ENCODE assay signal across 9 cellular contexts in genomic region chr20:3753098-3753497, GRCh38. TPM values are rescaled to one million over a fixed set of nuclear protein-coding genes. Genes with fewer than 3 reads are reported as not detected.
DNase-seq lines count a peak whose midpoint lies in the region; ATAC-seq and TF ChIP-seq lines count a peak whose summit lies in the region.
"Had no signal": no experiment of that assay in that cellular context is flagged by ENCODE, and none has a peak within 500 bp of the region (broad histone marks: within the 10 kb centered on the region; RNA-seq: fewer than 3 reads in every experiment).

No MANE protein-coding gene starts in this region.

- TF ChIP-seq CTCF in DOHH2 (IDR thresholded peaks at IDR 0.05; ENCODE audit: low read depth, low read length, poor library complexity, severe bottlenecking), result peak; percentile 89
- peak; percentile 63 to 81 (median 72) for TF ChIP-seq CTCF in heart left ventricle (IDR thresholded peaks at IDR 0.05)

- in situ Hi-C loops in SK-MEL-5 (cut with HindIII; ENCODE audit: low pct_unique_long_range_greater_than_20kb, low sequenced_read_pairs), result no loop called here

- intact Hi-C loops in heart left ventricle (cut with DNase I), result loop anchor here in 5 of 10 donors (5.0 kb wide), 1 partner anchor 36 kb away; no protein-coding TSS in a partner anchor
- intact Hi-C loops in sciatic nerve (cut with DNase I), result no loop called here

- peak; percentile 33 for ATAC-seq in activated naive CD8-positive, alpha-beta T cell treated with anti-CD3 and anti-CD28 coated beads, Interleukin-2, amount 50 U/mL, for 24 hours
- ATAC-seq in heart left ventricle, result peak; percentile 55 to 78 (median 61)
- peak; percentile 79 for ATAC-seq in sciatic nerve
- no peak for ATAC-seq in HG03571 (IDR thresholded peaks at IDR 0.05; ENCODE audit: unreplicated experiment)

- no peaks in the 10 kb centered on the region for H3K9me3 ChIP-seq in DOHH2 (ENCODE audit: control insufficient read depth, insufficient read depth, low read length)
- no peaks in the 10 kb centered on the region for H3K9me3 ChIP-seq in heart left ventricle

- no peaks in the 10 kb centered on the region for H3K9me2 ChIP-seq in DOHH2 (replicated peaks; ENCODE audit: control insufficient read depth, low read length)

- H3F3A ChIP-seq in DOHH2 (ENCODE audit: control insufficient read depth, insufficient read depth), result no peaks in the 10 kb centered on the region

- no peak overlapping the region for H3K4me2 ChIP-seq in DOHH2 (ENCODE audit: low read length)

- H3K4me1 Mint-ChIP-seq in activated naive CD8-positive, alpha-beta T cell treated with anti-CD3 and anti-CD28 coated beads, Interleukin-2, amount 50 U/mL, for 24 hours, result peaks cover 15% of the 10 kb centered on the region

- 43 to 61% (median 46%) methylated on average over 4 of the region's 4 CpGs for WGBS in heart left ventricle, 4 donors

- H3K27ac Mint-ChIP-seq in activated naive CD8-positive, alpha-beta T cell treated with anti-CD3 and anti-CD28 coated beads, Interleukin-2, amount 50 U/mL, for 24 hours, result no peak overlapping the region

- H3K27ac ChIP-seq in DOHH2 (ENCODE audit: low read depth, low read length), result no peak overlapping the region
- H3K27ac ChIP-seq in heart left ventricle, result peak overlapping the region in 6 of 12 donors; percentile 1 to 44 (median 29)

- no peaks in the 10 kb centered on the region for H3K27me3 ChIP-seq in DOHH2 (ENCODE audit: control insufficient read depth, low read length)
- H3K27me3 ChIP-seq in heart left ventricle, result peaks cover 0 to 12% (median 0%) of the 10 kb centered on the region in 9 donors

- H3K79me2 ChIP-seq in DOHH2 (ENCODE audit: control insufficient read depth, low read length), result no peaks in the 10 kb centered on the region

- DNase-seq in Jurkat, Clone E6-1 (ENCODE audit: low read depth, low spot score), result peak; percentile 42
- peak; percentile 84 for DNase-seq in SK-MEL-5 (ENCODE audit: low read depth, low spot score)
- peak; percentile 69 for DNase-seq in activated naive CD8-positive, alpha-beta T cell treated with anti-CD3 and anti-CD28 coated beads, Interleukin-2, amount 50 U/mL, for 24 hours
- DNase-seq in heart left ventricle, result peak in 2 of 5 donors; percentile 61 to 64
- DNase-seq in sciatic nerve (ENCODE audit: low spot score), result no peak
- no peak for DNase-seq in cerebellar nuclear complex (lab: John Stamatoyannopoulos, UW)

- H3K9me3 Mint-ChIP-seq in activated naive CD8-positive, alpha-beta T cell treated with anti-CD3 and anti-CD28 coated beads, Interleukin-2, amount 50 U/mL, for 24 hours, result no peaks in the 10 kb centered on the region
- H3K9me3 Mint-ChIP-seq: activated naive CD4-positive, alpha-beta T cell treated with anti-CD3 and anti-CD28 coated beads, Interleukin-2, amount 50 U/mL, for 24 hours had no signal

- no peaks in the 10 kb centered on the region for H4K20me1 ChIP-seq in DOHH2 (ENCODE audit: control insufficient read depth, insufficient read depth, low read depth, low read length)

- H3K27me3 Mint-ChIP-seq in activated naive CD8-positive, alpha-beta T cell treated with anti-CD3 and anti-CD28 coated beads, Interleukin-2, amount 50 U/mL, for 24 hours, result no peaks in the 10 kb centered on the region

- no peak overlapping the region for H3K4me3 Mint-ChIP-seq in activated naive CD8-positive, alpha-beta T cell treated with anti-CD3 and anti-CD28 coated beads, Interleukin-2, amount 50 U/mL, for 24 hours

- H3K36me3 ChIP-seq in DOHH2 (ENCODE audit: control insufficient read depth, low read length) (peaks cover 10% of the 10 kb centered on the region), heart left ventricle (peaks cover 0 to 42% (median 21%) of the 10 kb centered on the region in 9 donors)

- H3K36me3 Mint-ChIP-seq in activated naive CD8-positive, alpha-beta T cell treated with anti-CD3 and anti-CD28 coated beads, Interleukin-2, amount 50 U/mL, for 24 hours (ENCODE audit: low read depth), result peaks cover 4% of the 10 kb centered on the region

- H3K4me3 ChIP-seq in DOHH2 (ENCODE audit: low read length), result no peak overlapping the region
- no peak overlapping the region for H3K4me3 ChIP-seq in Jurkat, Clone E6-1 (ENCODE audit: low read length)
- no peak overlapping the region for H3K4me3 ChIP-seq in heart left ventricle

- H3K4me1 ChIP-seq in DOHH2 (ENCODE audit: control insufficient read depth, low read length) (no peaks in the 10 kb centered on the region), heart left ventricle (peaks cover 0 to 57% (median 10%) of the 10 kb centered on the region in 12 donors)

- TF ChIP-seq POLR2A in heart left ventricle (IDR thresholded peaks at IDR 0.05), result no peak

RNA-seq across cellular contexts. Expression of gene ADISSP, which starts 14.5 kb away (rescaled TPM):
- 87.4 TPM for polyA plus RNA-seq in Jurkat, Clone E6-1 (2012; ENCODE audit: insufficient read depth, insufficient read length)
- total RNA-seq in SK-MEL-5 (2014; rRNA removed; shearing (Covaris generic)), result 63.5 and 69.7 TPM in 2 replicates
- polyA plus RNA-seq in SK-MEL-5 (2015; cell fraction: cytosol; rRNA removed), result 83.7 and 90.6 TPM in 2 replicates
- 18.5 and 22.7 TPM in 2 replicates for polyA plus RNA-seq in SK-MEL-5 (2015; cell fraction: nucleus; rRNA removed)
- total RNA-seq in heart left ventricle (10 to 100 TPM in 6 of 9 donors, 1 to 10 TPM in 3; 7.8 to 22.2 (median 13.7) TPM), sciatic nerve (25.7 TPM)
- 10 to 100 TPM in 1 of 2 donors, 1 to 10 TPM in 1; 9.8 to 19.3 TPM for polyA plus RNA-seq in heart left ventricle

RNA-seq across cellular contexts. Expression of gene HSPA12B, which starts 20.6 kb away (rescaled TPM):
- polyA plus RNA-seq in Jurkat, Clone E6-1 (2012; ENCODE audit: insufficient read depth, insufficient read length), result 0.38 TPM
- 0.21 TPM in 1 of 2 replicates, not detected in the other for total RNA-seq in SK-MEL-5 (2014; rRNA removed; shearing (Covaris generic))
- polyA plus RNA-seq in SK-MEL-5 (2015; cell fraction: cytosol; rRNA removed), result 0.16 and 0.21 TPM in 2 replicates
- polyA plus RNA-seq in SK-MEL-5 (2015; cell fraction: nucleus; rRNA removed), result 0.23 and 0.46 TPM in 2 replicates
- total RNA-seq in heart left ventricle, result 10 to 100 TPM; 10.4 to 35.7 (median 14.3) TPM
- 10 to 100 TPM; 11.8 to 17.3 TPM for polyA plus RNA-seq in heart left ventricle
- 20.4 TPM for total RNA-seq in sciatic nerve

RNA-seq across cellular contexts. Expression of gene SPEF1, which starts 28.1 kb away (rescaled TPM):
- polyA plus RNA-seq in Jurkat, Clone E6-1 (2012; ENCODE audit: insufficient read depth, insufficient read length), result not detected
- 0.40 TPM in 1 of 2 replicates, not detected in the other for total RNA-seq in SK-MEL-5 (2014; rRNA removed; shearing (Covaris generic))
- 0.19 TPM in 1 of 2 replicates, not detected in the other for polyA plus RNA-seq in SK-MEL-5 (2015; cell fraction: cytosol; rRNA removed)
- polyA plus RNA-seq in SK-MEL-5 (2015; cell fraction: nucleus; rRNA removed), result 0.14 TPM in 1 of 2 replicates, not detected in the other
- under 1 TPM in 4 of 9 donors, not detected in 5; 0.18 to 0.65 (median 0.30) TPM for total RNA-seq in heart left ventricle
- polyA plus RNA-seq in heart left ventricle, result under 1 TPM; 0.11 to 0.17 TPM
- not detected for total RNA-seq in sciatic nerve

RNA-seq across cellular contexts. Expression of gene CENPB, which starts 33.4 kb away (rescaled TPM):
- 64.2 TPM for polyA plus RNA-seq in Jurkat, Clone E6-1 (2012; ENCODE audit: insufficient read depth, insufficient read length)
- 107 and 115 TPM in 2 replicates for total RNA-seq in SK-MEL-5 (2014; rRNA removed; shearing (Covaris generic))
- polyA plus RNA-seq in SK-MEL-5 (2015; cell fraction: cytosol; rRNA removed), result 113 and 141 TPM in 2 replicates
- polyA plus RNA-seq in SK-MEL-5 (2015; cell fraction: nucleus; rRNA removed), result 21.9 and 41.6 TPM in 2 replicates
- total RNA-seq in heart left ventricle (100 to 1,000 TPM in 1 of 9 donors, 10 to 100 TPM in 8; 56.2 to 122 (median 74.0) TPM), sciatic nerve (71.0 TPM)
- 100 to 1,000 TPM in 1 of 2 donors, 10 to 100 TPM in 1; 77.1 to 105 TPM for polyA plus RNA-seq in heart left ventricle

RNA-seq across cellular contexts. Expression of gene SIGLEC1, which starts 40.7 kb away (rescaled TPM):
- polyA plus RNA-seq in Jurkat, Clone E6-1 (2012; ENCODE audit: insufficient read depth, insufficient read length), result not detected
- total RNA-seq in SK-MEL-5 (2014; rRNA removed; shearing (Covaris generic)), result not detected in 2 replicates
- polyA plus RNA-seq in SK-MEL-5 (2015; cell fraction: cytosol; rRNA removed), result not detected in 2 replicates
- polyA plus RNA-seq in SK-MEL-5 (2015; cell fraction: nucleus; rRNA removed), result 0.05 TPM in 1 of 2 replicates, not detected in the other
- total RNA-seq in heart left ventricle (10 to 100 TPM in 2 of 9 donors, 1 to 10 TPM in 7; 1.5 to 51.9 (median 5.7) TPM), sciatic nerve (19.2 TPM)
- 1 to 10 TPM; 1.9 to 6.1 TPM for polyA plus RNA-seq in heart left ventricle

Comparison
In these comparisons a context has a peak if more than half of its experiments do, and no peak if none do; other contexts are left out.
1. DNase-seq: peak in Jurkat, Clone E6-1 (single experiment), SK-MEL-5 (single experiment) and activated naive CD8-positive, alpha-beta T cell treated with anti-CD3 and anti-CD28 coated beads, Interleukin-2, amount 50 U/mL, for 24 hours (single experiment); none in sciatic nerve (single experiment) and cerebellar nuclear complex (0 of 2).